In the genomic region with DNA sequence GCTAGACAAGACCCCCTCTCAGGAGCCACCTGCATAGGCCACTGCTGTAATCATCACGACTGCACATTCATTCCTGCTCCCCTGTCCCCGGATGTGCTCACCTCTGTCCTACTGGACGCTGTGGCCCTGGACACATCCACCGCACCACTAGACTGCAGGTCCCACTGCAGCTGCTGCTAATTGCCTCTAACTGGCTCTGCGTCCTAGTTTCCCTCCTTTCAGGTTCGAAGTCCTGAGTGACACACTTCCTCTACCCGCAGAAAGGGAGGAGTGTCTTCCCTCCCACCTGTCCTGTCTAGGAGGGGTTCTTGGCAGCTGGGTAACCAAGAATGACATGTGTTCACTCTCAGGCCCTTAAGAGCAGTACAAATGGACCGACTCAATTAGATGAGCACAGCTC, we compare ENCODE assay signal across 18 cellular contexts. TPM values are rescaled to one million over a fixed set of nuclear protein-coding genes. Genes with fewer than 3 reads are reported as not detected.
DNase-seq lines count a peak whose midpoint lies in the region; ATAC-seq and TF ChIP-seq lines count a peak whose summit lies in the region.
"Had no signal": no experiment of that assay in that cellular context is flagged by ENCODE, and none has a peak within 500 bp of the region (broad histone marks: within the 10 kb centered on the region; RNA-seq: fewer than 3 reads in every experiment).

No MANE protein-coding gene starts in this region.

- no peaks in the 10 kb centered on the region for H3K36me3 Mint-ChIP-seq in activated naive CD4-positive, alpha-beta T cell treated with anti-CD3 and anti-CD28 coated beads, Interleukin-2, amount 50 U/mL, for 24 hours
- H3K36me3 Mint-ChIP-seq in CD14-positive monocyte = no peaks in the 10 kb centered on the region
- H3K36me3 Mint-ChIP-seq: WTC11 had no signal

- no peak overlapping the region for H3K4me3 Mint-ChIP-seq in activated naive CD4-positive, alpha-beta T cell treated with anti-CD3 and anti-CD28 coated beads, Interleukin-2, amount 50 U/mL, for 24 hours
- H3K4me3 Mint-ChIP-seq in CD14-positive monocyte = no peak overlapping the region
- H3K4me3 Mint-ChIP-seq: WTC11 had no signal

- no peaks in the 10 kb centered on the region for H3K9me3 Mint-ChIP-seq in activated naive CD4-positive, alpha-beta T cell treated with anti-CD3 and anti-CD28 coated beads, Interleukin-2, amount 50 U/mL, for 24 hours
- H3K9me3 Mint-ChIP-seq in CD14-positive monocyte = peaks cover 0 to 3% (median 2%) of the 10 kb centered on the region in 7 donors

- no peaks in the 10 kb centered on the region for H3K27me3 Mint-ChIP-seq in activated naive CD4-positive, alpha-beta T cell treated with anti-CD3 and anti-CD28 coated beads, Interleukin-2, amount 50 U/mL, for 24 hours
- H3K27me3 Mint-ChIP-seq in CD14-positive monocyte (ENCODE audit: low read depth in 3 of 3) = peaks cover 0 to 2% (median 2%) of the 10 kb centered on the region in 3 donors

- no peak for DNase-seq in activated naive CD4-positive, alpha-beta T cell treated with Interleukin-2 at 50 U/mL for 16 hours
- peak; percentile 61 for DNase-seq in SHP77 treated with DMSO at 0.1 percent for 48 hours (lab: John Stamatoyannopoulos, UW)
- peak; percentile 87 for DNase-seq in myocyte (ENCODE audit: low read depth)
- no peak for DNase-seq in DMS153 (lab: John Stamatoyannopoulos, UW)
- DNase-seq in CD14-positive monocyte (ENCODE audit: low spot score) = no peak
- no peak for DNase-seq in HT-29 (ENCODE audit: low spot score)
- DNase-seq: ACHN; activated CD4-positive, alpha-beta T cell treated with anti-CD3 and anti-CD28 coated beads, Interleukin-2, amount 50 U/mL, for 4 hours; activated gamma-delta T cell; activated T-cell treated with anti-CD3 and anti-CD28 coated beads for 4 hours; lower lobe of right lung; NCI-H1092 treated with DMSO at 0.1 percent for 48 hours; NCI-H2171; nucleus accumbens; stimulated activated CD8-positive, alpha-beta memory T cell treated with anti-CD3 and anti-CD28 coated beads, Interleukin-4, amount 100 ng/mL, for 48 hours had no signal

- no peak for TF ChIP-seq CTCF in CD14-positive monocyte (IDR thresholded peaks at IDR 0.05)

- ATAC-seq in GM21360 (IDR thresholded peaks at IDR 0.05; ENCODE audit: unreplicated experiment) = no peak
- ATAC-seq: lower lobe of right lung, WTC11 had no signal

- peak overlapping the region; percentile 14 for H3K27ac Mint-ChIP-seq in activated naive CD4-positive, alpha-beta T cell treated with anti-CD3 and anti-CD28 coated beads, Interleukin-2, amount 50 U/mL, for 24 hours
- no peak overlapping the region for H3K27ac Mint-ChIP-seq in CD14-positive monocyte
- H3K27ac Mint-ChIP-seq: WTC11 had no signal

- no peaks in the 10 kb centered on the region for H3K4me1 Mint-ChIP-seq in activated naive CD4-positive, alpha-beta T cell treated with anti-CD3 and anti-CD28 coated beads, Interleukin-2, amount 50 U/mL, for 24 hours
- no peaks in the 10 kb centered on the region for H3K4me1 Mint-ChIP-seq in CD14-positive monocyte
- H3K4me1 Mint-ChIP-seq: WTC11 had no signal

- intact Hi-C loops in CD14-positive monocyte (cut with micrococcal nuclease) = no loop called here

RNA-seq across cellular contexts. Expression of a gene that starts 40.5 kb away (rescaled TPM):
- total RNA-seq in myocyte = 1.1 and 2.1 TPM in 2 replicates
- 0.52 TPM for polyA plus RNA-seq in myocyte (2012)
- polyA plus RNA-seq in CD14-positive monocyte = 10 to 100 TPM in 1 of 2 donors, 1 to 10 TPM in 1; 7.3 to 10.2 TPM
- 2.9 and 3.7 TPM in 2 replicates for total RNA-seq in HT-29 (2014; rRNA removed; shearing (Covaris generic))

Comparison
In these comparisons a context has a peak if more than half of its experiments do, and no peak if none do; other contexts are left out.
1. DNase-seq: peak in SHP77 treated with DMSO at 0.1 percent for 48 hours (single experiment) and myocyte (single experiment); none in activated naive CD4-positive, alpha-beta T cell treated with Interleukin-2 at 50 U/mL for 16 hours (single experiment), DMS153 (single experiment), CD14-positive monocyte (single experiment) and HT-29 (single experiment).